Comparison of ENCODE assay signal across 8 cellular contexts in genomic region chr17:28896884-28897768, GRCh38. TPM values are rescaled to one million over a fixed set of nuclear protein-coding genes. Genes with fewer than 3 reads are reported as not detected.
A peak's percentile ranks its signal among the peaks of the same experiment; 100 is the strongest.
DNase-seq lines count a peak whose midpoint lies in the region; ATAC-seq and TF ChIP-seq lines count a peak whose summit lies in the region.

A gene with protein sequence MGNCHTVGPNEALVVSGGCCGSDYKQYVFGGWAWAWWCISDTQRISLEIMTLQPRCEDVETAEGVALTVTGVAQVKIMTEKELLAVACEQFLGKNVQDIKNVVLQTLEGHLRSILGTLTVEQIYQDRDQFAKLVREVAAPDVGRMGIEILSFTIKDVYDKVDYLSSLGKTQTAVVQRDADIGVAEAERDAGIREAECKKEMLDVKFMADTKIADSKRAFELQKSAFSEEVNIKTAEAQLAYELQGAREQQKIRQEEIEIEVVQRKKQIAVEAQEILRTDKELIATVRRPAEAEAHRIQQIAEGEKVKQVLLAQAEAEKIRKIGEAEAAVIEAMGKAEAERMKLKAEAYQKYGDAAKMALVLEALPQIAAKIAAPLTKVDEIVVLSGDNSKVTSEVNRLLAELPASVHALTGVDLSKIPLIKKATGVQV (minus strand): TSS chr17:28897733. CDS start chr17:28897574, 159 bp downstream.

- intact Hi-C loops in left ventricle myocardium inferior (cut with micrococcal nuclease) (no loop called here), vagina (cut with DNase I) (loop anchor here (5.0 kb wide), 1 partner anchor 135 kb away; no protein-coding TSS in a partner anchor)

- 0 to 1% (median 0%) methylated on average over 55 to 73 of the region's 73 CpGs for WGBS in adipose tissue, 3 donors

- ATAC-seq in GM18858 (IDR thresholded peaks at IDR 0.05; ENCODE audit: unreplicated experiment): no peak

- H3K4me3 ChIP-seq in left ventricle myocardium inferior (peak within 1 kb of the TSS; percentile 98), rectal smooth muscle tissue (ENCODE audit: low read length) (peak within 1 kb of the TSS; percentile 84), vagina (peak within 1 kb of the TSS; percentile 83 to 90)

- TF ChIP-seq POLR2A in GM10847 (IDR thresholded peaks at IDR 0.05; ENCODE audit: extremely low read depth, insufficient read length) (peak; percentile 37), vagina (IDR thresholded peaks at IDR 0.05) (peak in 1 of 2 donors; percentile 55)

- H3K27ac ChIP-seq in adipose tissue (ENCODE audit: low read depth, low read length) (peak within 1 kb of the TSS; percentile 92), left ventricle myocardium inferior (replicated peaks) (peak within 1 kb of the TSS; percentile 95), rectal smooth muscle tissue (ENCODE audit: low read depth, low read length) (peak within 1 kb of the TSS; percentile 89), vagina (peak within 1 kb of the TSS; percentile 93)

- TF ChIP-seq CTCF in left ventricle myocardium inferior (IDR thresholded peaks at IDR 0.05; ENCODE audit: borderline replicate concordance) (peak; percentile 34), vagina (IDR thresholded peaks at IDR 0.05) (no peak)

- no peaks in the 10 kb centered on the region for H3K27me3 ChIP-seq in left ventricle myocardium inferior (ENCODE audit: low read depth)
- H3K27me3 ChIP-seq in rectal smooth muscle tissue (ENCODE audit: control insufficient read depth, insufficient read depth, low read length): no peaks in the 10 kb centered on the region
- H3K27me3 ChIP-seq in vagina: no peaks in the 10 kb centered on the region

- DNase-seq in M059J (ENCODE audit: low read depth) (no peak), T follicular helper cell (ENCODE audit: low read depth) (peak; percentile 58), left ventricle myocardium inferior (peak; percentile 67), vagina (ENCODE audit: extremely low spot score in 2 of 2) (no peak)

- H3K9ac ChIP-seq in rectal smooth muscle tissue (ENCODE audit: low read length): peak within 1 kb of the TSS; percentile 85

- H3K4me1 ChIP-seq in left ventricle myocardium inferior (peaks cover 61% of the 10 kb centered on the region), rectal smooth muscle tissue (ENCODE audit: control insufficient read depth, insufficient read depth, low read length) (peaks cover 7% of the 10 kb centered on the region), vagina (peaks cover 67% of the 10 kb centered on the region)

- H3K9me3 ChIP-seq in left ventricle myocardium inferior (replicated peaks) (no peaks in the 10 kb centered on the region), vagina (no peaks in the 10 kb centered on the region)

- H3K36me3 ChIP-seq in left ventricle myocardium inferior (no peaks in the 10 kb centered on the region), rectal smooth muscle tissue (ENCODE audit: control insufficient read depth, insufficient read depth, low read length) (no peaks in the 10 kb centered on the region), vagina (no peaks in the 10 kb centered on the region)

RNA-seq across cellular contexts. Expression of the gene that starts here (rescaled TPM):
- total RNA-seq in M059J (2014; rRNA removed; shearing (Covaris generic)): 23.6 and 27.6 TPM in 2 replicates
- 100 to 1,000 TPM in 1 of 3 donors, 10 to 100 TPM in 2; 34.9 to 115 (median 76.6) TPM for polyA plus RNA-seq in adipose tissue
- 84.2 TPM for total RNA-seq in left ventricle myocardium inferior
- 56.2 TPM for total RNA-seq in vagina

Comparison
In these comparisons a context has a peak if more than half of its experiments do, and no peak if none do; other contexts are left out.
1. DNase-seq: peak in T follicular helper cell (single experiment) and left ventricle myocardium inferior (single experiment); none in M059J (single experiment) and vagina (0 of 2).
2. Peak in every context shown above with its lines, with median percentiles within 50 percentile points of each other: H3K27ac ChIP-seq and H3K4me3 ChIP-seq.